ENCODE assay signal across 8 cellular contexts in the genomic region with DNA sequence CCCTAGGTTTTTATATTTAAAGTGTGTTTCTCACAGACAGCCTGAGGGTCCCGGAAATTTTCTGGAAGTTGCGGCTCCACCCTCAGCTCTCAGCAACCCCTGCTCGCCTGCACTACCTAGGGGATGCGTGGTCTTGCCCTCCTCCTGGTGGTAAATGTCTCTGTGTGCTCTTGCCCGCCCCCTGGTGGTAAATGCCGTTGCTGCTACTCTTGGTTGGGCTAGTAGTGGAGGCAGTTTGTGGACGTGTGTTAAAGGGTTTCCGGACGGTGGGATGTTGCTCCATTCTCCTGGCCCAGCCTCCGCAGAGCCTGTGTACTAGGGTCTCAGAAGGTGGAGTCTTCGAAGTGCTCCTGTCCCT. TPM values are rescaled to one million over a fixed set of nuclear protein-coding genes. Genes with fewer than 3 reads are reported as not detected.
DNase-seq lines count a peak whose midpoint lies in the region; ATAC-seq and TF ChIP-seq lines count a peak whose summit lies in the region.

No MANE protein-coding gene starts in this region.

- H3K27me3 ChIP-seq in kidney epithelial cell (ENCODE audit: control insufficient read depth, insufficient read depth, low read length): no peaks in the 10 kb centered on the region

- no peaks in the 10 kb centered on the region for H3K36me3 ChIP-seq in kidney epithelial cell (ENCODE audit: control insufficient read depth, insufficient read depth, low read length)

- DNase-seq in ELR (ENCODE audit: low read depth): peak; percentile 81
- peak; percentile 81 for DNase-seq in NCI-H2227 (lab: John Stamatoyannopoulos, UW; ENCODE audit: unreplicated experiment)
- peak; percentile 69 to 89 (median 76) for DNase-seq in activated CD4-positive, CD25-positive, alpha-beta regulatory T cell (lab: John Stamatoyannopoulos, UW)
- peak; percentile 78 for DNase-seq in central memory CD4-positive, alpha-beta T cell
- no peak for DNase-seq in kidney epithelial cell (ENCODE audit: low read depth)
- DNase-seq in stimulated activated CD4-positive, alpha-beta T cell treated with anti-CD3 and anti-CD28 coated beads, Interleukin-2, amount 100 ng/mL, for 4 hours (ENCODE audit: low read depth): peak; percentile 75

- TF ChIP-seq CTCF in kidney epithelial cell (IDR thresholded peaks at IDR 0.05; ENCODE audit: insufficient read depth, low read length, poor library complexity, severe bottlenecking): peak; percentile 99

- no peak overlapping the region for H3K4me3 ChIP-seq in kidney epithelial cell (ENCODE audit: low read depth, low read length)

- peak; percentile 59 for ATAC-seq in HG02759 (IDR thresholded peaks at IDR 0.05; ENCODE audit: unreplicated experiment)
- ATAC-seq in GM18861 (IDR thresholded peaks at IDR 0.05; ENCODE audit: unreplicated experiment): no peak

RNA-seq across cellular contexts. Expression of a gene that starts 27.4 kb away (rescaled TPM):
- 13.6 and 18.3 TPM in 2 replicates for total RNA-seq in kidney epithelial cell

RNA-seq across cellular contexts. Expression of a gene that starts 29.8 kb away (rescaled TPM):
- 94.1 and 146 TPM in 2 replicates for total RNA-seq in kidney epithelial cell

RNA-seq across cellular contexts. Expression of a gene that starts 38.5 kb away (rescaled TPM):
- total RNA-seq in kidney epithelial cell: 67.2 and 81.3 TPM in 2 replicates
